ENCODE assay signal across 11 cellular contexts in genomic region chr5:78587081-78587774, GRCh38.
DNase-seq lines count a peak whose midpoint lies in the region; ATAC-seq, FAIRE-seq and TF ChIP-seq lines count a peak whose summit lies in the region.
"Had no signal": no experiment of that assay in that cellular context is flagged by ENCODE, and none has a peak within 500 bp of the region (broad histone marks: within the 10 kb centered on the region; RNA-seq: fewer than 3 reads in every experiment).

No MANE protein-coding gene starts in this region.

- H3K4me2 ChIP-seq in hepatocyte = no peak overlapping the region

- TF ChIP-seq CTCF in HL-60 (IDR thresholded peaks at IDR 0.05; ENCODE audit: insufficient read depth, low read length) (no peak), hepatocyte (IDR thresholded peaks at IDR 0.05; ENCODE audit: poor library complexity) (no peak)

- peaks cover 31% of the 10 kb centered on the region for H3K79me2 ChIP-seq in hepatocyte

- no peaks in the 10 kb centered on the region for H4K20me1 ChIP-seq in hepatocyte (ENCODE audit: insufficient read depth, poor library complexity, severe bottlenecking)

- H3K9me2 ChIP-seq in hepatocyte (replicated peaks; ENCODE audit: insufficient read depth) = no peaks in the 10 kb centered on the region

- ATAC-seq in SK-N-SH treated with all-trans-retinoic acid at 6 μM for 48 hours (peak; percentile 47), GM19467 (IDR thresholded peaks at IDR 0.05; ENCODE audit: unreplicated experiment) (no peak)
- ATAC-seq: GM12878 had no signal

- H2AFZ ChIP-seq in hepatocyte = no peak overlapping the region

- no peaks in the 10 kb centered on the region for H3K9me3 ChIP-seq in hepatocyte (ENCODE audit: low read depth)
- no peaks in the 10 kb centered on the region for H3K9me3 ChIP-seq in subcutaneous abdominal adipose tissue (ENCODE audit: control insufficient read depth in 5 of 5, low read length in 5 of 5)

- H3K27me3 ChIP-seq in HL-60 (ENCODE audit: insufficient read depth, poor library complexity, severe bottlenecking) (no peaks in the 10 kb centered on the region), hepatocyte (no peaks in the 10 kb centered on the region), subcutaneous abdominal adipose tissue (ENCODE audit: control insufficient read depth in 5 of 5, insufficient read depth in 4 of 5, low read length in 5 of 5) (no peaks in the 10 kb centered on the region)
- H3K27me3 ChIP-seq: dorsolateral prefrontal cortex had no signal

- WGBS in hepatocyte (ENCODE audit: low lambda C conversion rate, missing lambda C conversion rate) = 59% methylated on average over 4 of the region's 4 CpGs

- H3K4me1 ChIP-seq in hepatocyte (ENCODE audit: insufficient read depth) = peaks cover 34% of the 10 kb centered on the region
- H3K4me1 ChIP-seq in subcutaneous abdominal adipose tissue (ENCODE audit: control insufficient read depth in 5 of 5, insufficient read depth in 5 of 5, low read length in 5 of 5) = peaks cover 2 to 44% (median 26%) of the 10 kb centered on the region in 5 donors

- 0 out of 2 replicates have a peak overlapping the region, but pooled peaks have one; percentile 14 for H3K27ac ChIP-seq in HL-60 (replicated peaks)
- H3K27ac ChIP-seq in hepatocyte = peak overlapping the region; percentile 61
- peak overlapping the region; percentile 5 for H3K27ac ChIP-seq in subcutaneous abdominal adipose tissue (ENCODE audit: low read depth, low read length)

- H3K36me3 ChIP-seq in hepatocyte (replicated peaks; ENCODE audit: insufficient read depth, low read depth) (no peaks in the 10 kb centered on the region), subcutaneous abdominal adipose tissue (ENCODE audit: control insufficient read depth in 5 of 5, insufficient read depth in 5 of 5, low read length in 5 of 5) (no peaks in the 10 kb centered on the region)

- DNase-seq in HL-60 (ENCODE audit: low read depth in 1 of 2, low spot score in 1 of 2) (no peak), hepatocyte (ENCODE audit: low spot score) (no peak), RCC 7860 (ENCODE audit: low spot score) (no peak), hypothalamus (lab: John Stamatoyannopoulos, UW) (no peak)
- DNase-seq: activated effector memory CD4-positive, alpha-beta T cell treated with Interleukin-2 at 50 U/mL for 16 hours; dorsolateral prefrontal cortex had no signal

- H3K9ac ChIP-seq in subcutaneous abdominal adipose tissue (ENCODE audit: low read length in 5 of 5) = no peak overlapping the region

- H3K4me3 ChIP-seq in HL-60 (replicated peaks; ENCODE audit: insufficient read depth, low read length) (no peak overlapping the region), hepatocyte (no peak overlapping the region), subcutaneous abdominal adipose tissue (ENCODE audit: low read depth in 1 of 5, low read length in 5 of 5) (no peak overlapping the region)
- H3K4me3 ChIP-seq: dorsolateral prefrontal cortex, GM12878, skin epidermis had no signal

- no peak for FAIRE-seq in RCC 7860 (lab: Jason Lieb, UNC)
- FAIRE-seq: GM12878 had no signal

TF ChIP-seq in SK-N-SH treated with all-trans-retinoic acid at 6 μM for 48 hours, 23 proteins besides CTCF, POLR2A, EP300 and RAD21:
- TF ChIP-seq CSDC2 (CRISPR knock-in tag; IDR thresholded peaks at IDR 0.05) (no peak), ZNF565 (CRISPR knock-in tag; conservative IDR thresholded peaks at IDR 0.05; ENCODE audit: low read depth) (no peak), ZNF70 (CRISPR knock-in tag; IDR thresholded peaks at IDR 0.05) (no peak), CSRNP3 (CRISPR knock-in tag; IDR thresholded peaks at IDR 0.05) (no peak), RARB (CRISPR knock-in tag; IDR thresholded peaks at IDR 0.05) (no peak), GLIS3 (CRISPR knock-in tag; IDR thresholded peaks at IDR 0.05) (no peak), ZFP3 (CRISPR knock-in tag; IDR thresholded peaks at IDR 0.05) (no peak), BACH2 (CRISPR knock-in tag; IDR thresholded peaks at IDR 0.05; ENCODE audit: borderline replicate concordance) (no peak), SNAI2 (CRISPR knock-in tag; IDR thresholded peaks at IDR 0.05) (no peak), ESRRG (CRISPR knock-in tag; IDR thresholded peaks at IDR 0.05) (no peak), TCF4 (CRISPR knock-in tag; IDR thresholded peaks at IDR 0.05; ENCODE audit: borderline replicate concordance) (no peak), ARNTL (CRISPR knock-in tag; IDR thresholded peaks at IDR 0.05; ENCODE audit: borderline replicate concordance, low read depth) (no peak), TOX (CRISPR knock-in tag; IDR thresholded peaks at IDR 0.05; ENCODE audit: borderline replicate concordance) (no peak), ZC3H10 (CRISPR knock-in tag; IDR thresholded peaks at IDR 0.05) (no peak), OSR1 (CRISPR knock-in tag; IDR thresholded peaks at IDR 0.05) (no peak), ZFP30 (CRISPR knock-in tag; IDR thresholded peaks at IDR 0.05) (no peak), PATZ1 (CRISPR knock-in tag; IDR thresholded peaks at IDR 0.05; ENCODE audit: borderline replicate concordance) (no peak)
- TF ChIP-seq, protein P1, sequence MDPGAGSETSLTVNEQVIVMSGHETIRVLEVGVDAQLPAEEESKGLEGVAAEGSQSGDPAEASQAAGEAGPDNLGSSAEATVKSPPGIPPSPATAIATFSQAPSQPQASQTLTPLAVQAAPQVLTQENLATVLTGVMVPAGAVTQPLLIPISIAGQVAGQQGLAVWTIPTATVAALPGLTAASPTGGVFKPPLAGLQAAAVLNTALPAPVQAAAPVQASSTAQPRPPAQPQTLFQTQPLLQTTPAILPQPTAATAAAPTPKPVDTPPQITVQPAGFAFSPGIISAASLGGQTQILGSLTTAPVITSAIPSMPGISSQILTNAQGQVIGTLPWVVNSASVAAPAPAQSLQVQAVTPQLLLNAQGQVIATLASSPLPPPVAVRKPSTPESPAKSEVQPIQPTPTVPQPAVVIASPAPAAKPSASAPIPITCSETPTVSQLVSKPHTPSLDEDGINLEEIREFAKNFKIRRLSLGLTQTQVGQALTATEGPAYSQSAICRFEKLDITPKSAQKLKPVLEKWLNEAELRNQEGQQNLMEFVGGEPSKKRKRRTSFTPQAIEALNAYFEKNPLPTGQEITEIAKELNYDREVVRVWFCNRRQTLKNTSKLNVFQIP (CRISPR knock-in tag; IDR thresholded peaks at IDR 0.05; ENCODE audit: borderline replicate concordance, low read depth) = no peak

Comparison
In these comparisons a context has a peak if more than half of its experiments do, and no peak if none do; other contexts are left out.
1. H3K27ac ChIP-seq: peak in every context shown above with its lines; median percentile 61 in hepatocyte; 14 in HL-60; 5 in subcutaneous abdominal adipose tissue.